Comparison of ENCODE assay signal across 31 cellular contexts in genomic region chr7:1449951-1450350, GRCh38.
"Had no signal": no experiment of that assay in that cellular context is flagged by ENCODE, and none has a peak within 500 bp of the region (broad histone marks: within the 10 kb centered on the region; RNA-seq: fewer than 3 reads in every experiment).

No MANE protein-coding gene starts in this region.

- DNase-seq: activated CD4-positive, alpha-beta T cell treated with anti-CD3 and anti-CD28 coated beads for 36 hours; activated CD4-positive, CD25-positive, alpha-beta regulatory T cell; activated CD8-positive, alpha-beta memory T cell treated with anti-CD3 and anti-CD28 coated beads, Interleukin-2, amount 10 ng/mL, durations not matched to agents 7 days and 5 days; activated CD8-positive, alpha-beta T cell treated with anti-CD3 and anti-CD28 coated beads, Interleukin-2, amount 10 ng/mL, durations not matched to agents 7 days and 5 days; activated naive CD4-positive, alpha-beta T cell; activated naive CD8-positive, alpha-beta T cell treated with anti-CD3 and anti-CD28 coated beads for 36 hours; activated T-cell treated with anti-CD3 and anti-CD28 coated beads, Interleukin-2, amount 50 U/mL, for 72 hours; adrenal gland; cortex of kidney; foreskin keratinocyte; heart left ventricle; hypothalamus; kidney glomerular epithelial cell; left lung; lower lobe of right lung; mesenchymal stem cell; natural killer cell; posterior cingulate gyrus; small intestine; stimulated activated CD4-positive, alpha-beta T cell treated with anti-CD3 and anti-CD28 coated beads, Interleukin-1b, Interleukin-23, amount 100 ng/mL, for 48 hours; stimulated activated CD4-positive, alpha-beta T cell treated with anti-CD3 and anti-CD28 coated beads, Interleukin-4, amount 100 ng/mL, for 4 hours; stimulated activated CD8-positive, alpha-beta memory T cell treated with anti-CD3 and anti-CD28 coated beads, Interleukin-4, amount 100 ng/mL, for 48 hours; stomach had no signal

- H3K36me3 ChIP-seq: cardiac muscle cell, neural progenitor cell had no signal

- H3K4me3 ChIP-seq: adrenal gland, ascending aorta, cardiac muscle cell, heart left ventricle, left lung, lower lobe of right lung, neural progenitor cell, stomach, upper lobe of left lung had no signal

- H3K4me3 Mint-ChIP-seq: activated CD4-positive, alpha-beta T cell treated with anti-CD3 and anti-CD28 coated beads for 36 hours; activated CD8-positive, alpha-beta memory T cell treated with anti-CD3 and anti-CD28 coated beads, Interleukin-2, amount 10 ng/mL, durations not matched to agents 7 days and 5 days; activated CD8-positive, alpha-beta T cell treated with anti-CD3 and anti-CD28 coated beads, Interleukin-2, amount 10 ng/mL, durations not matched to agents 7 days and 5 days; activated naive CD8-positive, alpha-beta T cell treated with anti-CD3 and anti-CD28 coated beads for 36 hours; activated T-cell treated with anti-CD3 and anti-CD28 coated beads, Interleukin-2, amount 50 U/mL, for 72 hours; brain; natural killer cell; stimulated activated memory B cell treated with anti-CD40 and anti-IgM and Interleukin-4, amounts not matched to agents 10 μg/mL and 1 μg/mL and 100 μg/mL, for 72 hours had no signal

- H3K27me3 ChIP-seq: adrenal gland, ascending aorta, cardiac muscle cell, foreskin keratinocyte, heart left ventricle, left lung, neural progenitor cell, stomach, upper lobe of left lung had no signal

- H3K9me3 Mint-ChIP-seq: activated naive CD8-positive, alpha-beta T cell treated with anti-CD3 and anti-CD28 coated beads for 36 hours; activated T-cell treated with anti-CD3 and anti-CD28 coated beads, Interleukin-2, amount 50 U/mL, for 72 hours; brain; natural killer cell; neural progenitor cell; stimulated activated memory B cell treated with anti-CD40 and anti-IgM and Interleukin-4, amounts not matched to agents 10 μg/mL and 1 μg/mL and 100 μg/mL, for 72 hours had no signal

- H3K4me1 Mint-ChIP-seq: activated CD4-positive, alpha-beta T cell treated with anti-CD3 and anti-CD28 coated beads for 36 hours; activated CD8-positive, alpha-beta memory T cell treated with anti-CD3 and anti-CD28 coated beads, Interleukin-2, amount 10 ng/mL, durations not matched to agents 7 days and 5 days; activated naive CD8-positive, alpha-beta T cell treated with anti-CD3 and anti-CD28 coated beads for 36 hours; natural killer cell; stimulated activated memory B cell treated with anti-CD40 and anti-IgM and Interleukin-4, amounts not matched to agents 10 μg/mL and 1 μg/mL and 100 μg/mL, for 72 hours had no signal

- H2AFZ ChIP-seq: neural progenitor cell had no signal

- ATAC-seq: activated CD4-positive, alpha-beta T cell treated with anti-CD3 and anti-CD28 coated beads for 36 hours; activated CD8-positive, alpha-beta memory T cell treated with anti-CD3 and anti-CD28 coated beads, Interleukin-2, amount 10 ng/mL, durations not matched to agents 7 days and 5 days; activated CD8-positive, alpha-beta T cell treated with anti-CD3 and anti-CD28 coated beads, Interleukin-2, amount 10 ng/mL, durations not matched to agents 7 days and 5 days; activated T-cell treated with anti-CD3 and anti-CD28 coated beads, Interleukin-2, amount 50 U/mL, for 72 hours; foreskin keratinocyte; heart left ventricle; left lung; lower lobe of right lung; natural killer cell; sciatic nerve; stimulated activated memory B cell treated with anti-CD40 and anti-IgM and Interleukin-4, amounts not matched to agents 10 μg/mL and 1 μg/mL and 100 μg/mL, for 72 hours had no signal

- H3K27ac Mint-ChIP-seq: activated CD4-positive, alpha-beta T cell treated with anti-CD3 and anti-CD28 coated beads for 36 hours; activated CD8-positive, alpha-beta memory T cell treated with anti-CD3 and anti-CD28 coated beads, Interleukin-2, amount 10 ng/mL, durations not matched to agents 7 days and 5 days; activated CD8-positive, alpha-beta T cell treated with anti-CD3 and anti-CD28 coated beads, Interleukin-2, amount 10 ng/mL, durations not matched to agents 7 days and 5 days; activated naive CD8-positive, alpha-beta T cell treated with anti-CD3 and anti-CD28 coated beads for 36 hours; activated T-cell treated with anti-CD3 and anti-CD28 coated beads, Interleukin-2, amount 50 U/mL, for 72 hours; brain; natural killer cell; neural progenitor cell; stimulated activated memory B cell treated with anti-CD40 and anti-IgM and Interleukin-4, amounts not matched to agents 10 μg/mL and 1 μg/mL and 100 μg/mL, for 72 hours had no signal

- H3K9me3 ChIP-seq: adrenal gland, ascending aorta, heart left ventricle, left lung, lower lobe of right lung, stomach, upper lobe of left lung had no signal

- H3K27me3 Mint-ChIP-seq: activated CD4-positive, alpha-beta T cell treated with anti-CD3 and anti-CD28 coated beads for 36 hours; activated CD8-positive, alpha-beta memory T cell treated with anti-CD3 and anti-CD28 coated beads, Interleukin-2, amount 10 ng/mL, durations not matched to agents 7 days and 5 days; activated naive CD8-positive, alpha-beta T cell treated with anti-CD3 and anti-CD28 coated beads for 36 hours had no signal

- FAIRE-seq: endothelial cell of umbilical vein, small intestine had no signal

- H3K9ac ChIP-seq: neural progenitor cell had no signal

- H3K36me3 Mint-ChIP-seq: activated CD8-positive, alpha-beta memory T cell treated with anti-CD3 and anti-CD28 coated beads, Interleukin-2, amount 10 ng/mL, durations not matched to agents 7 days and 5 days; activated naive CD8-positive, alpha-beta T cell treated with anti-CD3 and anti-CD28 coated beads for 36 hours; brain; natural killer cell; neural progenitor cell; stimulated activated memory B cell treated with anti-CD40 and anti-IgM and Interleukin-4, amounts not matched to agents 10 μg/mL and 1 μg/mL and 100 μg/mL, for 72 hours had no signal

- H3K27ac ChIP-seq: ascending aorta, cardiac muscle cell, foreskin keratinocyte, heart left ventricle, left lung, lower lobe of right lung, neural progenitor cell, upper lobe of left lung had no signal

- H3K4me2 ChIP-seq: neural progenitor cell had no signal

- H3K4me1 ChIP-seq: ascending aorta had no signal
